In the genomic region with DNA sequence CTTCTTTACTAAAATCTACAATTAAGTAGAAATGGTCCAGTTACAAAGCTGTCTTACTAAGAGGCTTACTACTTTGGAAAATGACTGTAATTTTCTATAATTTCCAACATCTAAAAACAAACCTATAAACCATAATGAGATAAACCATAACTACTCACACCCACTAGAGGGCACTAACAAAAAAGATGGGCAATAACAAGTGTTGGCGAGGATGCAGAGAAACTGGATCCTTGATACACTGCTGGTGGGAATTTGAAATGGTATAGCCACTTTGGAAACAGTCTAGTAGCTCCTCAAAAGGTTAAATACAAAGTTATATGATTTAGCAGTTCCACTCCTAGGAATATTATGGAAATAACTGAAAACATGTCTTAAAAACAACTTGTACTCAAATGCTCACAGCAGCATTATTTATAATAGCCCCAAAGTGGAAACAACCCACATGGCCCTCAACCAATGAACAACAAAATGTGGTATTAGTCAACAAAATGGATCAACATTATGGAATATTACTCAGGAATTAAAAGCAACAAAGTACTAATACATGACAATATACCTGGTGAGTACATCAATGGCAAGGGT, we compare ENCODE assay signal across 8 cellular contexts. TPM values are rescaled to one million over a fixed set of nuclear protein-coding genes. Genes with fewer than 3 reads are reported as not detected.
DNase-seq lines count a peak whose midpoint lies in the region; ATAC-seq and TF ChIP-seq lines count a peak whose summit lies in the region.

No MANE protein-coding gene starts in this region.

- TF ChIP-seq CTCF in brain microvascular endothelial cell (IDR thresholded peaks at IDR 0.05; ENCODE audit: low read depth, low read length, missing control alignments) = peak; percentile 47
- TF ChIP-seq CTCF in osteocyte (IDR thresholded peaks at IDR 0.05) = peak; percentile 45
- TF ChIP-seq CTCF in suprapubic skin (IDR thresholded peaks at IDR 0.05) = no peak

- H3K9me3 Mint-ChIP-seq in osteocyte (ENCODE audit: unreplicated experiment) = no peaks in the 10 kb centered on the region

- peaks cover 17% of the 10 kb centered on the region for H3K27me3 Mint-ChIP-seq in osteocyte (ENCODE audit: unreplicated experiment)

- H3K4me1 ChIP-seq in suprapubic skin = peaks cover 30% of the 10 kb centered on the region

- H3K27ac ChIP-seq in brain microvascular endothelial cell (no peak overlapping the region), suprapubic skin (no peak overlapping the region)

- intact Hi-C loops in head of caudate nucleus (cut with DNase I) = loop anchor here (5.0 kb wide), 1 partner anchor 532 kb away; no protein-coding TSS in a partner anchor

- TF ChIP-seq POLR2A in suprapubic skin (IDR thresholded peaks at IDR 0.05) = no peak

- 96% methylated on average over 1 of the region's 1 CpG for WGBS in suprapubic skin

- TF ChIP-seq EP300 in suprapubic skin (IDR thresholded peaks at IDR 0.05) = no peak

- no peaks in the 10 kb centered on the region for H3K27me3 ChIP-seq in brain microvascular endothelial cell (replicated peaks)
- no peaks in the 10 kb centered on the region for H3K27me3 ChIP-seq in suprapubic skin

- H3K4me3 ChIP-seq in brain microvascular endothelial cell (ENCODE audit: low read depth, low read length) (no peak overlapping the region), suprapubic skin (no peak overlapping the region)

- H3K36me3 ChIP-seq in brain microvascular endothelial cell (replicated peaks) (no peaks in the 10 kb centered on the region), suprapubic skin (no peaks in the 10 kb centered on the region)

- no peak overlapping the region for H3K4me3 Mint-ChIP-seq in osteocyte (ENCODE audit: unreplicated experiment)

- DNase-seq in NCI-H2081 (lab: John Stamatoyannopoulos, UW) = peak; percentile 5 to 36
- DNase-seq in NCI-H2081 treated with DMSO at 0.1 percent for 48 hours (lab: John Stamatoyannopoulos, UW) = no peak
- peak; percentile 63 for DNase-seq in NAMALWA (ENCODE audit: low spot score)
- DNase-seq in brain microvascular endothelial cell = no peak
- no peak for DNase-seq in osteocyte (ENCODE audit: extremely low spot score, unreplicated experiment)
- no peak for DNase-seq in head of caudate nucleus
- no peak for DNase-seq in suprapubic skin (ENCODE audit: low spot score in 2 of 2)

- H3K36me3 Mint-ChIP-seq in osteocyte (ENCODE audit: unreplicated experiment) = no peaks in the 10 kb centered on the region

- H3K9me3 ChIP-seq in suprapubic skin = no peaks in the 10 kb centered on the region

- no peak for ATAC-seq in GM21447 (IDR thresholded peaks at IDR 0.05; ENCODE audit: unreplicated experiment)

- H3K27ac Mint-ChIP-seq in osteocyte (ENCODE audit: unreplicated experiment) = no peak overlapping the region

- in situ Hi-C loops in brain microvascular endothelial cell (cut with HindIII; ENCODE audit: low pct_ligation_motif_present, low sequenced_read_pairs) = no loop called here

- H3K4me1 Mint-ChIP-seq in osteocyte (ENCODE audit: unreplicated experiment) = no peaks in the 10 kb centered on the region

RNA-seq across cellular contexts. Expression of a gene that starts 50.6 kb away (rescaled TPM):
- not detected in 2 replicates for total RNA-seq in osteocyte
- total RNA-seq in suprapubic skin = not detected

Comparison
In these comparisons a context has a peak if more than half of its experiments do, and no peak if none do; other contexts are left out.
1. DNase-seq: peak in NCI-H2081 (2 of 2) and NAMALWA (single experiment); none in NCI-H2081 treated with DMSO at 0.1 percent for 48 hours (single experiment), brain microvascular endothelial cell (single experiment), osteocyte (single experiment), head of caudate nucleus (0 of 42) and suprapubic skin (0 of 2).
2. CTCF ChIP-seq: peak in brain microvascular endothelial cell (single experiment) and osteocyte (single experiment); none in suprapubic skin (0 of 2).